In the genomic region with DNA sequence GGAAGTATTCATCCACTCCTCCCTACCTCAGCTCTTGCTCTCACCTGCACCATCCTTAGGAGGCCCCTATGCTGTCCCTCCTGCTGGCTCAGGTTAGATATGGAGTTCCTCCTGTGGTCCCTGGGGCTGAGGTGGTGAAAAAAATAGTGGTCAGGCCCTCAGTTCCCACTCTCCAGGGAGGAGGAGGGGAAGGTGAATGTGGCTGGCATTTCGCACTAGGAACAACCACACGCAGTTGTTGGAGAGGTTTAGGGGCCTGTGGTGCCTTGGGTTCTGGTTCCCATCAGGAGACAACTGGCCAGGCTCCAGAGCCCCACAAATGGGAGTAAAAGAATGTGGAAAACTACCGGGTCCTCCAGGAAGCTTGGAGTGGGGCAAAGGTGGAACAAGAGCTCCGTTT, we compare ENCODE assay signal across 24 cellular contexts.
"Had no signal": no experiment of that assay in that cellular context is flagged by ENCODE, and none has a peak within 500 bp of the region (broad histone marks: within the 10 kb centered on the region; RNA-seq: fewer than 3 reads in every experiment).

No MANE protein-coding gene starts in this region.

- H3K27me3 ChIP-seq: body of pancreas, SJCRH30, upper lobe of right lung had no signal

- DNase-seq: activated CD4-positive, alpha-beta T cell treated with anti-CD3 and anti-CD28 coated beads, Interleukin-2, amount 50 U/mL, for 1 hour; activated CD8-positive, alpha-beta memory T cell treated with anti-CD3 and anti-CD28 coated beads for 24 hours; activated CD8-positive, alpha-beta memory T cell treated with anti-CD3 and anti-CD28 coated beads, Interleukin-2, amount 50 U/mL, for 48 hours; activated gamma-delta T cell; activated T-cell treated with anti-CD3 and anti-CD28 coated beads, Interleukin-2, amount 50 U/mL, for 48 hours; amygdala; body of pancreas; central memory CD4-positive, alpha-beta T cell; left colon; midbrain; nephron progenitor cell; nucleus accumbens; SJCRH30; small intestine; stimulated activated CD4-positive, alpha-beta T cell treated with anti-CD3 and anti-CD28 coated beads, Interleukin-15, amount 100 ng/mL, for 24 hours; stimulated activated CD4-positive, alpha-beta T cell treated with anti-CD3 and anti-CD28 coated beads, Interleukin-2, amount 100 ng/mL, for 48 hours; stomach; upper lobe of right lung had no signal

- H3K27ac Mint-ChIP-seq: nephron progenitor cell; T-helper 1 cell treated with Interleukin-12 subunit alpha and Interleukin-12 subunit beta and Interleukin-4 antibody, amounts not matched to agents 30 μg/mL and 1 μg/mL, for 36 hours had no signal

- ATAC-seq: body of pancreas, left colon, upper lobe of right lung had no signal

- H3K9me3 Mint-ChIP-seq: nephron progenitor cell; T-helper 1 cell treated with Interleukin-12 subunit alpha and Interleukin-12 subunit beta and Interleukin-4 antibody, amounts not matched to agents 30 μg/mL and 1 μg/mL, for 36 hours had no signal

- H3K4me3 ChIP-seq: body of pancreas, coronary artery, esophagus muscularis mucosa, lung, SJCRH30, stomach, thoracic aorta, upper lobe of right lung had no signal

- H3K36me3 ChIP-seq: esophagus muscularis mucosa, SJCRH30, stomach, thoracic aorta, upper lobe of right lung had no signal

- H3K4me1 ChIP-seq: body of pancreas, upper lobe of right lung had no signal

- H3K27ac ChIP-seq: body of pancreas, coronary artery, SJCRH30, stomach, thoracic aorta, upper lobe of right lung had no signal

- H3K36me3 Mint-ChIP-seq: activated naive CD8-positive, alpha-beta T cell had no signal

- H3K4me3 Mint-ChIP-seq: activated naive CD8-positive, alpha-beta T cell; nephron progenitor cell; T-helper 1 cell treated with Interleukin-12 subunit alpha and Interleukin-12 subunit beta and Interleukin-4 antibody, amounts not matched to agents 30 μg/mL and 1 μg/mL, for 36 hours had no signal

- H3K9me3 ChIP-seq: body of pancreas, esophagus muscularis mucosa, SJCRH30, stomach, thoracic aorta, upper lobe of right lung had no signal
